Comparison of ENCODE assay signal across 8 cellular contexts in the genomic region with DNA sequence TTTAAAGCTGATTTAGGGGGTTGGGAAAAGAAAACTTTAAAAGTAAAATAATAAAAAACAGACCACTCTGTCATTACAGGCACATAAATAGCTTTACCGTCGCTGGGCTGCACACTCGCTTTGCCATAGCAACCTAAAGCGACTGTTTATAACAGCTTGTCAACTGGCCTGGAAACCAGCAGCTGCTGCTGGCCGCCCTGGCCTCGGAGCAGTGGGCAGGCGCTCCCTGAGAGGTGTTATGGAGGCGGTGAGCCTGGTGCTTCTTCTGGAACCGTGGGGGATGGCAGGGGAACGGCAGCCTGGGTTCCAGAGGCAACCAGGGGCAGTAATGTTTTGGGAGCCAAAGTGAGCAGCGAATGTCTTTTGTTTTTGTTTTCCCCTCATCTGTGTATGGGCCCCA. TPM values are rescaled to one million over a fixed set of nuclear protein-coding genes. Genes with fewer than 3 reads are reported as not detected.
DNase-seq lines count a peak whose midpoint lies in the region; ATAC-seq and TF ChIP-seq lines count a peak whose summit lies in the region.

No MANE protein-coding gene starts in this region.

- H3K4me1 Mint-ChIP-seq in activated naive CD8-positive, alpha-beta T cell treated with anti-CD3 and anti-CD28 coated beads, Interleukin-2, amount 50 U/mL, for 24 hours, result peaks cover 60% of the 10 kb centered on the region

- H4K20me1 ChIP-seq in OCI-LY7 (ENCODE audit: insufficient read depth, low read length), result no peaks in the 10 kb centered on the region

- peak in 2 of 4 donors; percentile 69 to 77 for TF ChIP-seq EP300 in sigmoid colon (IDR thresholded peaks at IDR 0.05)

- H3K36me3 Mint-ChIP-seq in activated naive CD8-positive, alpha-beta T cell treated with anti-CD3 and anti-CD28 coated beads, Interleukin-2, amount 50 U/mL, for 24 hours (ENCODE audit: low read depth), result peaks cover 1% of the 10 kb centered on the region

- H3K4me1 ChIP-seq in sigmoid colon (peaks cover 0 to 99% (median 99%) of the 10 kb centered on the region in 4 donors), OCI-LY7 (ENCODE audit: insufficient read depth, low read length, poor library complexity, severe bottlenecking) (peaks cover 22% of the 10 kb centered on the region)

- peak overlapping the region; percentile 83 to 98 (median 88) for H3K27ac ChIP-seq in sigmoid colon
- H3K27ac ChIP-seq in OCI-LY7 (ENCODE audit: low read depth, low read length, poor library complexity, severe bottlenecking), result no peak overlapping the region

- H3K27ac Mint-ChIP-seq in activated naive CD8-positive, alpha-beta T cell treated with anti-CD3 and anti-CD28 coated beads, Interleukin-2, amount 50 U/mL, for 24 hours, result peak overlapping the region; percentile 33

- H3K4me3 Mint-ChIP-seq in activated naive CD8-positive, alpha-beta T cell treated with anti-CD3 and anti-CD28 coated beads, Interleukin-2, amount 50 U/mL, for 24 hours, result no peak overlapping the region

- H3K27me3 Mint-ChIP-seq in activated naive CD8-positive, alpha-beta T cell treated with anti-CD3 and anti-CD28 coated beads, Interleukin-2, amount 50 U/mL, for 24 hours, result no peaks in the 10 kb centered on the region

- 47 to 60% methylated on average over 11 of the region's 11 CpGs for WGBS in sigmoid colon, 2 donors

- H3K4me3 ChIP-seq in HFF-Myc (replicated peaks; ENCODE audit: low read depth, low read length), result no peak overlapping the region
- peak overlapping the region in 1 of 4 donors; percentile 9 for H3K4me3 ChIP-seq in sigmoid colon
- no peak overlapping the region for H3K4me3 ChIP-seq in OCI-LY7 (ENCODE audit: low read depth, low read length, poor library complexity, severe bottlenecking)

- no peaks in the 10 kb centered on the region for H3K79me2 ChIP-seq in OCI-LY7 (ENCODE audit: insufficient read depth, low read depth, low read length)

- CTCF ChIA-PET in OCI-LY7 (lab: Charles Lee; ENCODE audit: unreplicated experiment), result interaction anchor here (1.0 kb wide), 1 partner anchor 10 kb away, joined by 3 read pairs; no protein-coding TSS in a partner anchor

- POLR2A ChIA-PET in OCI-LY7 (lab: Charles Lee), result interaction anchor here (0.5 to 0.6 kb wide), 4 partner anchors 15 to 139 kb away, joined by 3 to 6 read pairs (median 5); no protein-coding TSS in a partner anchor

- peak; percentile 18 to 46 for TF ChIP-seq POLR2A in sigmoid colon (IDR thresholded peaks at IDR 0.05)

- no peak overlapping the region for H3K4me2 ChIP-seq in OCI-LY7 (ENCODE audit: low read length)

- no peak overlapping the region for H2AFZ ChIP-seq in OCI-LY7 (ENCODE audit: low read length)

- H3K27me3 ChIP-seq in sigmoid colon, result no peaks in the 10 kb centered on the region

- no peaks in the 10 kb centered on the region for H3K9me3 ChIP-seq in sigmoid colon
- H3K9me3 ChIP-seq in OCI-LY7 (ENCODE audit: low read length), result no peaks in the 10 kb centered on the region

- no peaks in the 10 kb centered on the region for H3K9me3 Mint-ChIP-seq in activated naive CD8-positive, alpha-beta T cell treated with anti-CD3 and anti-CD28 coated beads, Interleukin-2, amount 50 U/mL, for 24 hours

- H3K9me2 ChIP-seq in OCI-LY7 (ENCODE audit: insufficient read depth, low read length), result no peaks in the 10 kb centered on the region

- H3K36me3 ChIP-seq in sigmoid colon (no peaks in the 10 kb centered on the region), OCI-LY7 (ENCODE audit: insufficient read depth, low read length) (no peaks in the 10 kb centered on the region)

- no peak for ATAC-seq in activated naive CD8-positive, alpha-beta T cell treated with anti-CD3 and anti-CD28 coated beads, Interleukin-2, amount 50 U/mL, for 24 hours
- ATAC-seq in left cardiac atrium, result peak; percentile 40 to 69

- DNase-seq in HFF-Myc (ENCODE audit: extremely low read depth, low read depth) (peak; percentile 81), left cardiac atrium (peak; percentile 72), sigmoid colon (peak; percentile 94), NOMO-1 treated with DMSO at 0.1 percent for 48 hours (lab: John Stamatoyannopoulos, UW; ENCODE audit: unreplicated experiment) (no peak), SW480 (ENCODE audit: low spot score) (no peak), OCI-LY7 (ENCODE audit: low spot score) (no peak)
- no peak for DNase-seq in activated naive CD8-positive, alpha-beta T cell treated with anti-CD3 and anti-CD28 coated beads, Interleukin-2, amount 50 U/mL, for 24 hours
- DNase-seq in stimulated activated CD4-positive, alpha-beta T cell treated with anti-CD3 and anti-CD28 coated beads, Interleukin-2, amount 100 ng/mL, for 24 hours, result no peak

- TF ChIP-seq CTCF in HFF-Myc (IDR thresholded peaks at IDR 0.05; ENCODE audit: low read depth, low read length, missing control alignments) (no peak), sigmoid colon (IDR thresholded peaks at IDR 0.05) (no peak), OCI-LY7 (conservative IDR thresholded peaks at IDR 0.05; ENCODE audit: low read length) (no peak)

- intact Hi-C loops in left cardiac atrium (cut with DNase I), result loop anchor here in 1 of 2 donors (5.0 kb wide), 1 partner anchor 45 kb away; a partner anchor contains a TSS
- intact Hi-C loops in sigmoid colon (cut with DNase I), result loop anchor here (2.0 kb wide), 1 partner anchor 44 kb away; no protein-coding TSS in a partner anchor
- intact Hi-C loops in OCI-LY7 (cut with micrococcal nuclease; ENCODE audit: unreplicated experiment), result no loop called here

- no TSS peak for BruUV-seq in OCI-LY7 (replicated peaks; lab: Mats Ljungman, UMichigan)

RNA-seq across cellular contexts. Expression of a gene that starts 45.7 kb away (rescaled TPM):
- total RNA-seq in left cardiac atrium (100 to 1,000 TPM in 1 of 2 donors, 10 to 100 TPM in 1; 81.4 to 102 TPM), sigmoid colon (100 to 1,000 TPM; 229 to 595 (median 347) TPM), OCI-LY7 (2022) (16.6 and 16.7 TPM in 2 replicates)
- polyA plus RNA-seq in sigmoid colon, result 10 to 100 TPM in 1 of 3 donors, 1 to 10 TPM in 2; 1.6 to 34.5 (median 4.2) TPM
- total RNA-seq in OCI-LY7 (2014; rRNA removed; shearing (Covaris generic)), result 7.5 and 8.5 TPM in 2 replicates

Comparison
In these comparisons a context has a peak if more than half of its experiments do, and no peak if none do; other contexts are left out.
1. DNase-seq: peak in HFF-Myc (single experiment), left cardiac atrium (single experiment) and sigmoid colon (single experiment); none in activated naive CD8-positive, alpha-beta T cell treated with anti-CD3 and anti-CD28 coated beads, Interleukin-2, amount 50 U/mL, for 24 hours (single experiment), NOMO-1 treated with DMSO at 0.1 percent for 48 hours (single experiment), SW480 (single experiment), OCI-LY7 (single experiment) and stimulated activated CD4-positive, alpha-beta T cell treated with anti-CD3 and anti-CD28 coated beads, Interleukin-2, amount 100 ng/mL, for 24 hours (0 of 2).
2. RNA of a gene that starts 45.7 kb away (total RNA-seq): 229 to 595 TPM in sigmoid colon and 81.4 to 102 TPM in left cardiac atrium; 7.5 to 16.7 TPM in OCI-LY7; every median in the first group is over 4 times any median in the second.